Comparison of ENCODE assay signal across 1 cellular context in the genomic region with DNA sequence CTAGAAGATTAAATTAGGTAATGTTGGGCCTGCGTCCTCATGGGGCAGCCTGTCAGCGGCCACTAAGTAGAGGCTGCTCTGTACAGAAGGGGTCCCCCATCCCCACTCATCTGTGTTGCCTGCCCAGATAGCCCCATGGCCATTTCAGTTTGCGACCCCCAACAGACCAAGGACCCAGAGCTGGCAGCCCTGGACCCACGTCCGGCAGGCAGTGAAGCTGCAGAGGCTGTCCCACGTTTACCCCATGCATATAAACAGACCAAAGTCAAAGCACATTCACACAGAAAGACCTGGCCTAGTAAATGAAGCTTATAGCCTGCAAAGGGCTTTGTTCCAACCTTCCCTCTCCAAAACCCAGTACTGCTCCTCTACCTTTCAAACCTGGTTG.
TF ChIP-seq lines count a peak whose summit lies in the region.

No MANE protein-coding gene starts in this region.

TF ChIP-seq in HepG2, 621 proteins besides CTCF, POLR2A, EP300 and RAD21 (continues in another document):
- no peak for TF ChIP-seq KMT2B (CRISPR knock-in tag; IDR thresholded peaks at IDR 0.05)
- TF ChIP-seq, protein P1, sequence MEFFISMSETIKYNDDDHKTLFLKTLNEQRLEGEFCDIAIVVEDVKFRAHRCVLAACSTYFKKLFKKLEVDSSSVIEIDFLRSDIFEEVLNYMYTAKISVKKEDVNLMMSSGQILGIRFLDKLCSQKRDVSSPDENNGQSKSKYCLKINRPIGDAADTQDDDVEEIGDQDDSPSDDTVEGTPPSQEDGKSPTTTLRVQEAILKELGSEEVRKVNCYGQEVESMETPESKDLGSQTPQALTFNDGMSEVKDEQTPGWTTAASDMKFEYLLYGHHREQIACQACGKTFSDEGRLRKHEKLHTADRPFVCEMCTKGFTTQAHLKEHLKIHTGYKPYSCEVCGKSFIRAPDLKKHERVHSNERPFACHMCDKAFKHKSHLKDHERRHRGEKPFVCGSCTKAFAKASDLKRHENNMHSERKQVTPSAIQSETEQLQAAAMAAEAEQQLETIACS (CRISPR knock-in tag; IDR thresholded peaks at IDR 0.05) = no peak
- no peak for TF ChIP-seq FIP1L1 (IDR thresholded peaks at IDR 0.05; ENCODE audit: borderline replicate concordance, insufficient read depth, low read depth, low read length)
- TF ChIP-seq, protein P2, sequence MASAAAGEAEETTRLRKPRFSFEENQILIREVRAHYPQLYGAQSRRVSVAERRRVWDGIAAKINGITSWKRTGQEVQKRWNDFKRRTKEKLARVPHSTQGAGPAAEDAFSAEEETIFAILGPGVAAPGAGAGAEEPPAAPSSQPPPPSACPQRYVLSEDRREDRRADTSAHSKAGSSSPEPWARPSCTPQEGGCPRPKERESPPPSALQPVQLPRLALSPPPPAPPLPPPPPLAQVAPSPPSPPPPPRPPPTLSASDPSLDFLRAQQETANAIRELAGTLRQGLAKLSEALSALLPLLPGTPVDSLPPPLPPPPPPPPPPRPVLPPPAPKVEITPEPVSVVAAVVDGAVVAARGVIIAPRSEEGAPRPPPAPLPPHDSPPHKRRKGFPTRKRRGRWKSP (CRISPR knock-in tag; IDR thresholded peaks at IDR 0.05) = no peak
- 0 out of 2 replicates have a peak, but pooled peaks have one; percentile 39 for TF ChIP-seq ARNT2 (CRISPR knock-in tag; IDR thresholded peaks at IDR 0.05; ENCODE audit: low read depth)
- TF ChIP-seq ZNF572 (CRISPR knock-in tag; IDR thresholded peaks at IDR 0.05) = peak; percentile 45; the same call in 1 of the 2 replicates
- 0 out of 2 replicates have a peak, but pooled peaks have one; percentile 44 for TF ChIP-seq MEIS2 (CRISPR knock-in tag; IDR thresholded peaks at IDR 0.05)
- TF ChIP-seq RBFOX2 (IDR thresholded peaks at IDR 0.05; ENCODE audit: low read depth, low read length) = peak; percentile 22; the same call in 1 of the 2 replicates
- TF ChIP-seq SMARCE1 (IDR thresholded peaks at IDR 0.05; ENCODE audit: borderline replicate concordance) = no peak
- TF ChIP-seq MYC (CRISPR knock-in tag; IDR thresholded peaks at IDR 0.05; ENCODE audit: borderline replicate concordance) = peak; percentile 28; the same call in 1 of the 2 replicates
- TF ChIP-seq NR2F2 (IDR thresholded peaks at IDR 0.05; ENCODE audit: borderline replicate concordance, low read depth) = no peak
- peak; percentile 7 for TF ChIP-seq XRCC5 (optimal IDR thresholded peaks at IDR 0.05; ENCODE audit: low read length)
- TF ChIP-seq NFYC (CRISPR knock-in tag; IDR thresholded peaks at IDR 0.05) = no peak
- TF ChIP-seq TEAD3 (CRISPR knock-in tag; optimal IDR thresholded peaks at IDR 0.05; ENCODE audit: borderline replicate concordance) = no peak
- TF ChIP-seq ZNF180 (CRISPR knock-in tag; IDR thresholded peaks at IDR 0.05; ENCODE audit: borderline replicate concordance, low read depth) = no peak
- TF ChIP-seq ZNF678 (CRISPR knock-in tag; IDR thresholded peaks at IDR 0.05) = no peak
- TF ChIP-seq, protein P3, sequence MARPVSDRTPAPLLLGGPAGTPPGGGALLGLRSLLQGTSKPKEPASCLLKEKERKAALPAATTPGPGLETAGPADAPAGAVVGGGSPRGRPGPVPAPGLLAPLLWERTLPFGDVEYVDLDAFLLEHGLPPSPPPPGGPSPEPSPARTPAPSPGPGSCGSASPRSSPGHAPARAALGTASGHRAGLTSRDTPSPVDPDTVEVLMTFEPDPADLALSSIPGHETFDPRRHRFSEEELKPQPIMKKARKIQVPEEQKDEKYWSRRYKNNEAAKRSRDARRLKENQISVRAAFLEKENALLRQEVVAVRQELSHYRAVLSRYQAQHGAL (CRISPR knock-in tag; IDR thresholded peaks at IDR 0.05; ENCODE audit: not compliant biosample characterization) = no peak
- TF ChIP-seq, protein P4, sequence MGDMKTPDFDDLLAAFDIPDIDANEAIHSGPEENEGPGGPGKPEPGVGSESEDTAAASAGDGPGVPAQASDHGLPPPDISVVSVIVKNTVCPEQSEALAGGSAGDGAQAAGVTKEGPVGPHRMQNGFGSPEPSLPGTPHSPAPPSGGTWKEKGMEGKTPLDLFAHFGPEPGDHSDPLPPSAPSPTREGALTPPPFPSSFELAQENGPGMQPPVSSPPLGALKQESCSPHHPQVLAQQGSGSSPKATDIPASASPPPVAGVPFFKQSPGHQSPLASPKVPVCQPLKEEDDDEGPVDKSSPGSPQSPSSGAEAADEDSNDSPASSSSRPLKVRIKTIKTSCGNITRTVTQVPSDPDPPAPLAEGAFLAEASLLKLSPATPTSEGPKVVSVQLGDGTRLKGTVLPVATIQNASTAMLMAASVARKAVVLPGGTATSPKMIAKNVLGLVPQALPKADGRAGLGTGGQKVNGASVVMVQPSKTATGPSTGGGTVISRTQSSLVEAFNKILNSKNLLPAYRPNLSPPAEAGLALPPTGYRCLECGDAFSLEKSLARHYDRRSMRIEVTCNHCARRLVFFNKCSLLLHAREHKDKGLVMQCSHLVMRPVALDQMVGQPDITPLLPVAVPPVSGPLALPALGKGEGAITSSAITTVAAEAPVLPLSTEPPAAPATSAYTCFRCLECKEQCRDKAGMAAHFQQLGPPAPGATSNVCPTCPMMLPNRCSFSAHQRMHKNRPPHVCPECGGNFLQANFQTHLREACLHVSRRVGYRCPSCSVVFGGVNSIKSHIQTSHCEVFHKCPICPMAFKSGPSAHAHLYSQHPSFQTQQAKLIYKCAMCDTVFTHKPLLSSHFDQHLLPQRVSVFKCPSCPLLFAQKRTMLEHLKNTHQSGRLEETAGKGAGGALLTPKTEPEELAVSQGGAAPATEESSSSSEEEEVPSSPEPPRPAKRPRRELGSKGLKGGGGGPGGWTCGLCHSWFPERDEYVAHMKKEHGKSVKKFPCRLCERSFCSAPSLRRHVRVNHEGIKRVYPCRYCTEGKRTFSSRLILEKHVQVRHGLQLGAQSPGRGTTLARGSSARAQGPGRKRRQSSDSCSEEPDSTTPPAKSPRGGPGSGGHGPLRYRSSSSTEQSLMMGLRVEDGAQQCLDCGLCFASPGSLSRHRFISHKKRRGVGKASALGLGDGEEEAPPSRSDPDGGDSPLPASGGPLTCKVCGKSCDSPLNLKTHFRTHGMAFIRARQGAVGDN (CRISPR knock-in tag; IDR thresholded peaks at IDR 0.05) = peak; percentile 68; the same call in 1 of the 2 replicates
- TF ChIP-seq, protein P5, sequence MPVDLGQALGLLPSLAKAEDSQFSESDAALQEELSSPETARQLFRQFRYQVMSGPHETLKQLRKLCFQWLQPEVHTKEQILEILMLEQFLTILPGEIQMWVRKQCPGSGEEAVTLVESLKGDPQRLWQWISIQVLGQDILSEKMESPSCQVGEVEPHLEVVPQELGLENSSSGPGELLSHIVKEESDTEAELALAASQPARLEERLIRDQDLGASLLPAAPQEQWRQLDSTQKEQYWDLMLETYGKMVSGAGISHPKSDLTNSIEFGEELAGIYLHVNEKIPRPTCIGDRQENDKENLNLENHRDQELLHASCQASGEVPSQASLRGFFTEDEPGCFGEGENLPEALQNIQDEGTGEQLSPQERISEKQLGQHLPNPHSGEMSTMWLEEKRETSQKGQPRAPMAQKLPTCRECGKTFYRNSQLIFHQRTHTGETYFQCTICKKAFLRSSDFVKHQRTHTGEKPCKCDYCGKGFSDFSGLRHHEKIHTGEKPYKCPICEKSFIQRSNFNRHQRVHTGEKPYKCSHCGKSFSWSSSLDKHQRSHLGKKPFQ (CRISPR knock-in tag; IDR thresholded peaks at IDR 0.05; ENCODE audit: insufficient replicate concordance) = no peak
- TF ChIP-seq JDP2 (CRISPR knock-in tag; IDR thresholded peaks at IDR 0.05; ENCODE audit: borderline replicate concordance) = no peak
- no peak for TF ChIP-seq ZNF331 (CRISPR knock-in tag; IDR thresholded peaks at IDR 0.05)
- TF ChIP-seq, protein P6, sequence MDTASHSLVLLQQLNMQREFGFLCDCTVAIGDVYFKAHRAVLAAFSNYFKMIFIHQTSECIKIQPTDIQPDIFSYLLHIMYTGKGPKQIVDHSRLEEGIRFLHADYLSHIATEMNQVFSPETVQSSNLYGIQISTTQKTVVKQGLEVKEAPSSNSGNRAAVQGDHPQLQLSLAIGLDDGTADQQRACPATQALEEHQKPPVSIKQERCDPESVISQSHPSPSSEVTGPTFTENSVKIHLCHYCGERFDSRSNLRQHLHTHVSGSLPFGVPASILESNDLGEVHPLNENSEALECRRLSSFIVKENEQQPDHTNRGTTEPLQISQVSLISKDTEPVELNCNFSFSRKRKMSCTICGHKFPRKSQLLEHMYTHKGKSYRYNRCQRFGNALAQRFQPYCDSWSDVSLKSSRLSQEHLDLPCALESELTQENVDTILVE (CRISPR knock-in tag; IDR thresholded peaks at IDR 0.05) = no peak
- 0 out of 2 replicates have a peak, but pooled peaks have one; percentile 52 for TF ChIP-seq SETDB1 (CRISPR knock-in tag; IDR thresholded peaks at IDR 0.05; ENCODE audit: borderline replicate concordance)
- TF ChIP-seq ZNF777 (CRISPR knock-in tag; IDR thresholded peaks at IDR 0.05) = no peak
- no peak for TF ChIP-seq ZNF737 (CRISPR knock-in tag; IDR thresholded peaks at IDR 0.05; ENCODE audit: borderline replicate concordance)
- TF ChIP-seq CHD2 (IDR thresholded peaks at IDR 0.05; ENCODE audit: low read depth, low read length) = no peak
- TF ChIP-seq, protein P7, sequence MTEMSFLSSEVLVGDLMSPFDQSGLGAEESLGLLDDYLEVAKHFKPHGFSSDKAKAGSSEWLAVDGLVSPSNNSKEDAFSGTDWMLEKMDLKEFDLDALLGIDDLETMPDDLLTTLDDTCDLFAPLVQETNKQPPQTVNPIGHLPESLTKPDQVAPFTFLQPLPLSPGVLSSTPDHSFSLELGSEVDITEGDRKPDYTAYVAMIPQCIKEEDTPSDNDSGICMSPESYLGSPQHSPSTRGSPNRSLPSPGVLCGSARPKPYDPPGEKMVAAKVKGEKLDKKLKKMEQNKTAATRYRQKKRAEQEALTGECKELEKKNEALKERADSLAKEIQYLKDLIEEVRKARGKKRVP (CRISPR knock-in tag; IDR thresholded peaks at IDR 0.05) = no peak
- TF ChIP-seq, protein P8, sequence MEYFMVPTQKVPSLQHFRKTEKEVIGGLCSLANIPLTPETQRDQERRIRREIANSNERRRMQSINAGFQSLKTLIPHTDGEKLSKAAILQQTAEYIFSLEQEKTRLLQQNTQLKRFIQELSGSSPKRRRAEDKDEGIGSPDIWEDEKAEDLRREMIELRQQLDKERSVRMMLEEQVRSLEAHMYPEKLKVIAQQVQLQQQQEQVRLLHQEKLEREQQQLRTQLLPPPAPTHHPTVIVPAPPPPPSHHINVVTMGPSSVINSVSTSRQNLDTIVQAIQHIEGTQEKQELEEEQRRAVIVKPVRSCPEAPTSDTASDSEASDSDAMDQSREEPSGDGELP (IDR thresholded peaks at IDR 0.05; ENCODE audit: borderline replicate concordance, low read depth) = no peak
- no peak for TF ChIP-seq SP140L (CRISPR knock-in tag; IDR thresholded peaks at IDR 0.05; ENCODE audit: borderline replicate concordance)
- TF ChIP-seq HNF4A (CRISPR knock-in tag; IDR thresholded peaks at IDR 0.05) = peak; percentile 27; the same call in 1 of the 2 replicates
- TF ChIP-seq, protein P9, sequence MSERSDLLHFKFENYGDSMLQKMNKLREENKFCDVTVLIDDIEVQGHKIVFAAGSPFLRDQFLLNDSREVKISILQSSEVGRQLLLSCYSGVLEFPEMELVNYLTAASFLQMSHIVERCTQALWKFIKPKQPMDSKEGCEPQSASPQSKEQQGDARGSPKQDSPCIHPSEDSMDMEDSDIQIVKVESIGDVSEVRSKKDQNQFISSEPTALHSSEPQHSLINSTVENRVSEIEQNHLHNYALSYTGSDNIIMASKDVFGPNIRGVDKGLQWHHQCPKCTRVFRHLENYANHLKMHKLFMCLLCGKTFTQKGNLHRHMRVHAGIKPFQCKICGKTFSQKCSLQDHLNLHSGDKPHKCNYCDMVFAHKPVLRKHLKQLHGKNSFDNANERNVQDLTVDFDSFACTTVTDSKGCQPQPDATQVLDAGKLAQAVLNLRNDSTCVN (CRISPR knock-in tag; IDR thresholded peaks at IDR 0.05; ENCODE audit: borderline replicate concordance) = no peak
- no peak for TF ChIP-seq ZNF24 (IDR thresholded peaks at IDR 0.05)
- TF ChIP-seq MED8 (CRISPR knock-in tag; IDR thresholded peaks at IDR 0.05; ENCODE audit: insufficient replicate concordance) = no peak
- TF ChIP-seq ZNF124 (CRISPR knock-in tag; IDR thresholded peaks at IDR 0.05) = no peak
- TF ChIP-seq ZNF10 (CRISPR knock-in tag; IDR thresholded peaks at IDR 0.05; ENCODE audit: borderline replicate concordance, low read depth) = no peak
- no peak for TF ChIP-seq PLRG1 (conservative IDR thresholded peaks at IDR 0.05)
- TF ChIP-seq HNRNPK (IDR thresholded peaks at IDR 0.05; ENCODE audit: low read depth, low read length, poor library complexity, severe bottlenecking) = no peak
- TF ChIP-seq, protein P10, sequence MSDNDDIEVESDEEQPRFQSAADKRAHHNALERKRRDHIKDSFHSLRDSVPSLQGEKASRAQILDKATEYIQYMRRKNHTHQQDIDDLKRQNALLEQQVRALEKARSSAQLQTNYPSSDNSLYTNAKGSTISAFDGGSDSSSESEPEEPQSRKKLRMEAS (IDR thresholded peaks at IDR 0.05) = 0 out of 2 replicates have a peak, but pooled peaks have one; percentile 19
- TF ChIP-seq FOSL2 (CRISPR knock-in tag; IDR thresholded peaks at IDR 0.05) = no peak
- no peak for TF ChIP-seq ZNF367 (CRISPR knock-in tag; IDR thresholded peaks at IDR 0.05; ENCODE audit: borderline replicate concordance)
- peak; percentile 92 for TF ChIP-seq AGO2 (optimal IDR thresholded peaks at IDR 0.05; ENCODE audit: low read depth, low read length)
- no peak for TF ChIP-seq BCL6 (CRISPR knock-in tag; IDR thresholded peaks at IDR 0.05)
- TF ChIP-seq ZNF234 (CRISPR knock-in tag; conservative IDR thresholded peaks at IDR 0.05) = no peak
- TF ChIP-seq, protein P11, sequence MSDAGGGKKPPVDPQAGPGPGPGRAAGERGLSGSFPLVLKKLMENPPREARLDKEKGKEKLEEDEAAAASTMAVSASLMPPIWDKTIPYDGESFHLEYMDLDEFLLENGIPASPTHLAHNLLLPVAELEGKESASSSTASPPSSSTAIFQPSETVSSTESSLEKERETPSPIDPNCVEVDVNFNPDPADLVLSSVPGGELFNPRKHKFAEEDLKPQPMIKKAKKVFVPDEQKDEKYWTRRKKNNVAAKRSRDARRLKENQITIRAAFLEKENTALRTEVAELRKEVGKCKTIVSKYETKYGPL (CRISPR knock-in tag; IDR thresholded peaks at IDR 0.05) = 0 out of 2 replicates have a peak, but pooled peaks have one; percentile 25
- no peak for TF ChIP-seq TAF1 (CRISPR knock-in tag; IDR thresholded peaks at IDR 0.05)
- TF ChIP-seq, protein P12, sequence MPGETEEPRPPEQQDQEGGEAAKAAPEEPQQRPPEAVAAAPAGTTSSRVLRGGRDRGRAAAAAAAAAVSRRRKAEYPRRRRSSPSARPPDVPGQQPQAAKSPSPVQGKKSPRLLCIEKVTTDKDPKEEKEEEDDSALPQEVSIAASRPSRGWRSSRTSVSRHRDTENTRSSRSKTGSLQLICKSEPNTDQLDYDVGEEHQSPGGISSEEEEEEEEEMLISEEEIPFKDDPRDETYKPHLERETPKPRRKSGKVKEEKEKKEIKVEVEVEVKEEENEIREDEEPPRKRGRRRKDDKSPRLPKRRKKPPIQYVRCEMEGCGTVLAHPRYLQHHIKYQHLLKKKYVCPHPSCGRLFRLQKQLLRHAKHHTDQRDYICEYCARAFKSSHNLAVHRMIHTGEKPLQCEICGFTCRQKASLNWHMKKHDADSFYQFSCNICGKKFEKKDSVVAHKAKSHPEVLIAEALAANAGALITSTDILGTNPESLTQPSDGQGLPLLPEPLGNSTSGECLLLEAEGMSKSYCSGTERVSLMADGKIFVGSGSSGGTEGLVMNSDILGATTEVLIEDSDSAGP (CRISPR knock-in tag; IDR thresholded peaks at IDR 0.05; ENCODE audit: borderline replicate concordance) = 0 out of 2 replicates have a peak, but pooled peaks have one; percentile 17
- TF ChIP-seq, protein P13, sequence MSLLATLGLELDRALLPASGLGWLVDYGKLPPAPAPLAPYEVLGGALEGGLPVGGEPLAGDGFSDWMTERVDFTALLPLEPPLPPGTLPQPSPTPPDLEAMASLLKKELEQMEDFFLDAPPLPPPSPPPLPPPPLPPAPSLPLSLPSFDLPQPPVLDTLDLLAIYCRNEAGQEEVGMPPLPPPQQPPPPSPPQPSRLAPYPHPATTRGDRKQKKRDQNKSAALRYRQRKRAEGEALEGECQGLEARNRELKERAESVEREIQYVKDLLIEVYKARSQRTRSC (CRISPR knock-in tag; IDR thresholded peaks at IDR 0.05; ENCODE audit: low read depth) = no peak
